ENCODE assay signal across 8 cellular contexts in the genomic region with DNA sequence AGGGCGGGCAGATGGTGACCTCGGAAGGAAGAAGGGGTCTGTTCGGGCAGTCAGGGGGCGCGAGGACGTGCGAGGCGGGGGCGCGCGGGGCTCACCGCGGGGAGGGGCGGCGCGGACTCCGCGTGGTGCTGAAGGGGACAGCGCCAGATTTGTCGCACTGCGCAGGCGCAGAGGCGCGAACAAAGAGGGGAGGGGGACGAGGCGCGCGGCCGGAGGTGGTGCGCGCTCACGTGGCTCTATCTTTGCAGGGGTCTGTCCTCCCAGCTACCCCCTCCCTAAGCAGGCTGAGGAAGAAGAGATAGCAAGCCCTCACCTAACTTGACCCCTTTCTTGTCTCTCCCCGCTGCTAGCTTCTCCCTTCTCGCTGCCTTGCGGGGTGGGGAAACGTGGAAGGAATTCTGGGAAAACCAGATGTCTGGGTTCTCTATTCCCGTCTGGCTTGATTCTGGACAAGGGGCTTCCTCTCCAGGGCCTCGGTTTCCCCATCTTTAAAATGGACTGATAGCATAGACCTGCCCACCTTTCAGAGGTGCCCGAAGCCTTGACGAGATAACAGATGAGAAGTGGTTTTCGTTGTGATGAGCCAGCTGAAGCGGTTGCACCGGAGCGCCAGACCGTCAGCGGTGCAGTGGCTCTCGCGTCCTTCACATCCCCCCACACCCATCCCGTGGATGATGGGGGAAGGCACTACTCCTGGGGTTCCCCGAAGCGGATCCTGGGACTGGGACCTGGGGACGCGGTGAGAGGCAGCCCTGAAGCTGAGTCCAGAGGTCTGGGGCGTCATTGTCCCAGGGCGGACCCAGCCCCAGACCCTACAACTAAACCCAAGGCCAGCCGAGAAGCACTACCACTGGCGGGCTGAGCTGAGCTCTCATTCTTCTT. TPM values are rescaled to one million over a fixed set of nuclear protein-coding genes. Genes with fewer than 3 reads are reported as not detected.
DNase-seq lines count a peak whose midpoint lies in the region; ATAC-seq and TF ChIP-seq lines count a peak whose summit lies in the region.

No MANE protein-coding gene starts in this region.

- no peak for ATAC-seq in GM18511 (IDR thresholded peaks at IDR 0.05; ENCODE audit: unreplicated experiment)

- peak overlapping the region; percentile 95 for H3K27ac ChIP-seq in VCaP

- TF ChIP-seq CTCF in GM12875 (IDR thresholded peaks at IDR 0.05; ENCODE audit: borderline replicate concordance, insufficient read depth, low read depth, low read length): no peak
- no peak for TF ChIP-seq CTCF in VCaP (conservative IDR thresholded peaks at IDR 0.05)

- DNase-seq in NCI-H187 (lab: John Stamatoyannopoulos, UW) (peak; percentile 47 to 87), left kidney (ENCODE audit: low read depth, low spot score) (peak; percentile 79), mesenteric fat pad (ENCODE audit: low spot score) (no peak)
- DNase-seq in central memory CD4-positive, alpha-beta T cell: peak; percentile 63
- peak; percentile 72 for DNase-seq in stimulated activated CD4-positive, alpha-beta T cell treated with anti-CD3 and anti-CD28 coated beads, Interleukin-4, amount 100 ng/mL, for 24 hours

- H3K4me3 ChIP-seq in GM12875 (ENCODE audit: low read depth, low read length): peak overlapping the region; percentile 98

RNA-seq across cellular contexts. Expression of gene FBXL15, which starts 0.8 kb away (rescaled TPM):
- 15.4 TPM for total RNA-seq in mesenteric fat pad

RNA-seq across cellular contexts. Expression of gene PSD, which starts 1.2 kb away (rescaled TPM):
- not detected for total RNA-seq in mesenteric fat pad

RNA-seq across cellular contexts. Expression of gene CUEDC2, which starts 12.6 kb away (rescaled TPM):
- total RNA-seq in mesenteric fat pad: 42.4 TPM

RNA-seq across cellular contexts. Expression of gene NFKB2, which starts 24.3 kb away (rescaled TPM):
- total RNA-seq in mesenteric fat pad: 43.0 TPM

RNA-seq across cellular contexts. Expression of gene C10orf95, which starts 31.5 kb away (rescaled TPM):
- total RNA-seq in mesenteric fat pad: 0.22 TPM
